10 cellular contexts compared by ENCODE assay signal in genomic region chr13:71378992-71379905, GRCh38.
DNase-seq lines count a peak whose midpoint lies in the region; ATAC-seq and TF ChIP-seq lines count a peak whose summit lies in the region.
"Had no signal": no experiment of that assay in that cellular context is flagged by ENCODE, and none has a peak within 500 bp of the region (broad histone marks: within the 10 kb centered on the region; RNA-seq: fewer than 3 reads in every experiment).

No MANE protein-coding gene starts in this region.

- TF ChIP-seq EP300 in SK-N-SH (IDR thresholded peaks at IDR 0.05; ENCODE audit: borderline replicate concordance in 1 of 2, low read depth in 1 of 2, low read length in 1 of 2) (no peak), transverse colon (IDR thresholded peaks at IDR 0.05; ENCODE audit: low read depth) (no peak)

- TF ChIP-seq CTCF in SK-N-SH (IDR thresholded peaks at IDR 0.05) (no peak), transverse colon (IDR thresholded peaks at IDR 0.05) (no peak)

- H2AFZ ChIP-seq in SK-N-SH (ENCODE audit: low read depth): peak overlapping the region; percentile 47; the same call in 1 of the 2 replicates

- H3K9me2 ChIP-seq in SK-N-SH: no peaks in the 10 kb centered on the region

- no peaks in the 10 kb centered on the region for H3F3A ChIP-seq in SK-N-SH (replicated peaks; ENCODE audit: insufficient read depth)

- POLR2A ChIA-PET in SK-N-SH (lab: Yijun Ruan, JAX): no interaction called here

- H3K56ac ChIP-seq in mesendoderm (ENCODE audit: low read length): no peak overlapping the region

- H3K9me3 ChIP-seq in SK-N-SH: no peaks in the 10 kb centered on the region
- H3K9me3 ChIP-seq in transverse colon: no peaks in the 10 kb centered on the region

- H3K9ac ChIP-seq in SK-N-SH (no peak overlapping the region), mesendoderm (ENCODE audit: low read length) (no peak overlapping the region)

- no peak overlapping the region for H3K4ac ChIP-seq in mesendoderm (ENCODE audit: low read depth, low read length)

- H3K79me1 ChIP-seq in mesendoderm (ENCODE audit: low read length): no peaks in the 10 kb centered on the region

- H3K36me3 ChIP-seq in SK-N-SH (replicated peaks in 1 of 2; ENCODE audit: control insufficient read depth in 1 of 2, insufficient read depth in 2 of 2, low read length in 1 of 2): no peaks in the 10 kb centered on the region
- H3K36me3 ChIP-seq in mesendoderm (ENCODE audit: control insufficient read depth, insufficient read depth, low read length): no peaks in the 10 kb centered on the region
- H3K36me3 ChIP-seq in transverse colon: no peaks in the 10 kb centered on the region

- H3K4me3 ChIP-seq in SK-N-SH (ENCODE audit: low read depth in 2 of 2, low read length in 1 of 2) (no peak overlapping the region), mesendoderm (ENCODE audit: low read length) (no peak overlapping the region), transverse colon (peak overlapping the region in 3 of 4 donors; percentile 10 to 36 (median 14))

- no peak for TF ChIP-seq RAD21 in SK-N-SH (IDR thresholded peaks at IDR 0.05; ENCODE audit: low read length)

- H3K27me3 ChIP-seq in SK-N-SH (ENCODE audit: insufficient read depth): no peaks in the 10 kb centered on the region
- H3K27me3 ChIP-seq in mesendoderm (ENCODE audit: insufficient read depth, low read length, poor library complexity): no peaks in the 10 kb centered on the region
- no peaks in the 10 kb centered on the region for H3K27me3 ChIP-seq in transverse colon

- CTCF ChIA-PET in SK-N-SH (lab: Yijun Ruan, JAX): no interaction called here

- H3K4me1 ChIP-seq in SK-N-SH (ENCODE audit: control insufficient read depth in 1 of 2, insufficient read depth in 2 of 2, low read depth in 1 of 2, low read length in 1 of 2) (no peaks in the 10 kb centered on the region; a peak in 1 of 4 replicates), mesendoderm (ENCODE audit: control insufficient read depth, low read depth, low read length) (no peaks in the 10 kb centered on the region), transverse colon (peaks cover 0 to 12% (median 2%) of the 10 kb centered on the region in 4 donors)

- H3K4me2 ChIP-seq in SK-N-SH (no peak overlapping the region), mesendoderm (ENCODE audit: low read length) (no peak overlapping the region)

- H4K20me1 ChIP-seq in SK-N-SH (ENCODE audit: insufficient read depth): no peaks in the 10 kb centered on the region

- intact Hi-C loops in transverse colon (cut with DNase I; ENCODE audit: low total_unique reads): no loop called here

- no peak overlapping the region for H3K18ac ChIP-seq in mesendoderm (ENCODE audit: low read length)

- no peaks in the 10 kb centered on the region for H3K79me2 ChIP-seq in SK-N-SH (ENCODE audit: insufficient read depth)
- H3K79me2 ChIP-seq in mesendoderm (ENCODE audit: control insufficient read depth, insufficient read depth, low read length): no peaks in the 10 kb centered on the region

- no peak overlapping the region for H2BK15ac ChIP-seq in mesendoderm (replicated peaks; ENCODE audit: low read depth)

- H3K23ac ChIP-seq in mesendoderm (ENCODE audit: low read length): no peak overlapping the region

- H2BK5ac ChIP-seq in mesendoderm (ENCODE audit: low read length): no peak overlapping the region

- WGBS in SK-N-SH (ENCODE audit: low lambda C conversion rate): 65% methylated on average over 5 of the region's 5 CpGs
- WGBS in mesendoderm (ENCODE audit: extremely low coverage, insufficient coverage, low lambda C conversion rate): no CpG with 5 or more reads among the region's 5 CpGs
- WGBS in transverse colon (ENCODE audit: low coverage in 1 of 2), 2 donors: 15 to 28% methylated on average over 4 to 5 of the region's 5 CpGs

- no peak for TF ChIP-seq POLR2A in transverse colon (IDR thresholded peaks at IDR 0.05)

- no peak overlapping the region for H3K27ac ChIP-seq in SK-N-SH (ENCODE audit: low read depth in 2 of 2, low read length in 1 of 2)
- no peak overlapping the region for H3K27ac ChIP-seq in mesendoderm (ENCODE audit: low read depth, low read length)
- peak overlapping the region in 2 of 4 donors; percentile 36 to 54 for H3K27ac ChIP-seq in transverse colon

- no peak overlapping the region for H4K5ac ChIP-seq in mesendoderm (ENCODE audit: low read length)

- DNase-seq in SK-N-SH (no peak), dermis blood vessel endothelial cell (peak; percentile 30), mesendoderm (peak; percentile 2), transverse colon (no peak), NCI-H748 (lab: John Stamatoyannopoulos, UW; ENCODE audit: unreplicated experiment) (no peak), SIG-M5 (lab: John Stamatoyannopoulos, UW) (no peak), nucleus accumbens (lab: John Stamatoyannopoulos, UW) (no peak)
- DNase-seq: left cardiac atrium, NCI-H345 had no signal

- H2BK120ac ChIP-seq in mesendoderm (ENCODE audit: low read depth, low read length): no peak overlapping the region

- no peak overlapping the region for H2AK5ac ChIP-seq in mesendoderm (ENCODE audit: low read length)

- in situ Hi-C loops in transverse colon (cut with MboI; ENCODE audit: low pct_ligation_motif_present in 1 of 4, low pct_unique_long_range_greater_than_20kb in 1 of 4, low sequenced_read_pairs in 3 of 4): no loop called here

- H4K8ac ChIP-seq in mesendoderm (ENCODE audit: low read depth, low read length): no peak overlapping the region

- no peak for ATAC-seq in SK-N-SH treated with all-trans-retinoic acid at 6 μM for 48 hours

TF ChIP-seq in SK-N-SH, 30 proteins besides CTCF, POLR2A, EP300 and RAD21 (continues in another document):
- TF ChIP-seq TEAD4 (IDR thresholded peaks at IDR 0.05; ENCODE audit: borderline replicate concordance, insufficient read depth) (no peak), SMC3 (IDR thresholded peaks at IDR 0.05; ENCODE audit: low read depth, low read length) (no peak), YY1 (IDR thresholded peaks at IDR 0.05; ENCODE audit: low read depth) (no peak), GATA2 (CRISPR knock-in tag; IDR thresholded peaks at IDR 0.05) (no peak), NRF1 (IDR thresholded peaks at IDR 0.05; ENCODE audit: low read depth, low read length) (no peak), ZBTB33 (IDR thresholded peaks at IDR 0.05; ENCODE audit: borderline replicate concordance, low read depth) (no peak), FOSL2 (IDR thresholded peaks at IDR 0.05; ENCODE audit: borderline replicate concordance, low read depth) (no peak), USF1 (IDR thresholded peaks at IDR 0.05; ENCODE audit: borderline replicate concordance, low read depth) (no peak)

TF ChIP-seq in SK-N-SH treated with all-trans-retinoic acid at 6 μM for 48 hours, 23 proteins besides CTCF, POLR2A, EP300 and RAD21 (continues in another document):
- TF ChIP-seq SNAI2 (CRISPR knock-in tag; IDR thresholded peaks at IDR 0.05) (no peak), TOX (CRISPR knock-in tag; IDR thresholded peaks at IDR 0.05; ENCODE audit: borderline replicate concordance) (no peak), ZFP30 (CRISPR knock-in tag; IDR thresholded peaks at IDR 0.05) (no peak), ZNF70 (CRISPR knock-in tag; IDR thresholded peaks at IDR 0.05) (no peak), ZFP3 (CRISPR knock-in tag; IDR thresholded peaks at IDR 0.05) (no peak), CREB5 (CRISPR knock-in tag; IDR thresholded peaks at IDR 0.05; ENCODE audit: low read depth) (no peak), CSRNP3 (CRISPR knock-in tag; IDR thresholded peaks at IDR 0.05) (no peak), ARNTL (CRISPR knock-in tag; IDR thresholded peaks at IDR 0.05; ENCODE audit: borderline replicate concordance, low read depth) (no peak), GLIS3 (CRISPR knock-in tag; IDR thresholded peaks at IDR 0.05) (no peak), CSDC2 (CRISPR knock-in tag; IDR thresholded peaks at IDR 0.05) (no peak), PATZ1 (CRISPR knock-in tag; IDR thresholded peaks at IDR 0.05; ENCODE audit: borderline replicate concordance) (no peak)

Comparison
In these comparisons a context has a peak if more than half of its experiments do, and no peak if none do; other contexts are left out.
1. DNase-seq: peak in dermis blood vessel endothelial cell (single experiment) and mesendoderm (single experiment); none in SK-N-SH (single experiment), transverse colon (single experiment), NCI-H748 (single experiment), SIG-M5 (single experiment) and nucleus accumbens (0 of 56).
2. H3K4me3 ChIP-seq: peak in transverse colon (3 of 4); none in SK-N-SH (0 of 2) and mesendoderm (single experiment).